18 cellular contexts compared by ENCODE assay signal in the genomic region with DNA sequence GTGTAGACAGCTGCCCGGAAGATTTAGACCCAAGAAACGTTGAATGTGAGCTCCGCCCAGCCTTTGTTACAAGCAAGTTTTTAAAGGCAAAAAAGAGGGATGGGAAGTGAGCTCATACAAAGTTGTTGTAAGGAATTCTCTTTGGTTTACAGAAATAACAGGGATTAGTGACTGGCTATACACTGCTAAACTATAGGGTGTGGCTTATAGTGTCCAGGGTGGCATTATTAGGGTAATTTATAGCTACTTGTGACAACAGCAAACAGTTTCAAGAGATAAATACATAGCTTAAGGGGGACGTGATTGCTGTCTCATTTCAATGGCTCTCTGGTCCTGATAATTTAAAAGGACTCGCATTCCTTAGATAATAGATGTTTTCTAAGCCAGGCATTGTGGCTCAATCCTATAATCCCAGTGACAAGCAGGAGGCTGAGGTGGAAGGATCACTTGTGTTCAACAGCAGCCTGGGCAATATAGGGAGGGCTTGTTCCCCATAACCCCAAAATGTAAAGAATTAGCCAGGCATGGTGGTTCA.
A peak's percentile ranks its signal among the peaks of the same experiment; 100 is the strongest.
DNase-seq lines count a peak whose midpoint lies in the region; ATAC-seq lines count a peak whose summit lies in the region.
"Had no signal": no experiment of that assay in that cellular context is flagged by ENCODE, and none has a peak within 500 bp of the region (broad histone marks: within the 10 kb centered on the region; RNA-seq: fewer than 3 reads in every experiment).

No MANE protein-coding gene starts in this region.

- no peak overlapping the region for H4K12ac ChIP-seq in trophoblast cell (ENCODE audit: low read depth, low read length)

- no peaks in the 10 kb centered on the region for H3K79me2 ChIP-seq in trophoblast cell (ENCODE audit: control insufficient read depth, insufficient read depth, low read length, poor library complexity)

- no peak overlapping the region for H3K23ac ChIP-seq in trophoblast cell (ENCODE audit: low read length)

- peak overlapping the region; percentile 64 for H4K91ac ChIP-seq in trophoblast cell (ENCODE audit: low read depth, low read length)

- peak overlapping the region; percentile 31 for H3K4ac ChIP-seq in trophoblast cell (ENCODE audit: low read depth, low read length)

- H3K79me1 ChIP-seq in trophoblast cell (ENCODE audit: low read length): peaks cover 2% of the 10 kb centered on the region

- peak overlapping the region; percentile 24 for H3K14ac ChIP-seq in trophoblast cell (ENCODE audit: low read length)

- no peaks in the 10 kb centered on the region for H3K36me3 ChIP-seq in trophoblast cell (ENCODE audit: control insufficient read depth in 1 of 2, insufficient read depth in 2 of 2, low read length in 2 of 2)
- H3K36me3 ChIP-seq: BLaER1, pancreas, transverse colon had no signal

- peak overlapping the region; percentile 53 for H2BK5ac ChIP-seq in trophoblast cell (ENCODE audit: low read depth, low read length, poor library complexity)

- H2AFZ ChIP-seq in trophoblast cell (ENCODE audit: insufficient read depth, low read length, poor library complexity): no peak overlapping the region

- peak overlapping the region; percentile 68 for H2BK12ac ChIP-seq in trophoblast cell (ENCODE audit: low read length)

- no peak overlapping the region for H3K9ac ChIP-seq in trophoblast cell (ENCODE audit: low read length)
- H3K9ac ChIP-seq: BLaER1 had no signal

- peak overlapping the region; percentile 71 for H2BK120ac ChIP-seq in trophoblast cell (ENCODE audit: insufficient read depth, low read length, poor library complexity)

- H4K8ac ChIP-seq in trophoblast cell (ENCODE audit: low read depth, low read length): peak overlapping the region; percentile 62

- no CpG with 5 or more reads among the region's 5 CpGs for WGBS in trophoblast cell (ENCODE audit: extremely low coverage, insufficient coverage, insufficient read length)

- H3K9me3 ChIP-seq in trophoblast cell (ENCODE audit: insufficient read depth, low read depth, low read length): no peaks in the 10 kb centered on the region
- H3K9me3 ChIP-seq: pancreas, transverse colon had no signal

- no peaks in the 10 kb centered on the region for H3K4me1 ChIP-seq in trophoblast cell (ENCODE audit: control insufficient read depth in 1 of 2, insufficient read depth in 2 of 2, low read length in 2 of 2)
- H3K4me1 ChIP-seq: pancreas, transverse colon had no signal

- no peak overlapping the region for H3K4me2 ChIP-seq in trophoblast cell (ENCODE audit: low read length)
- H3K4me2 ChIP-seq: BLaER1 had no signal

- H3K18ac ChIP-seq in trophoblast cell (ENCODE audit: low read length): peak overlapping the region; percentile 69

- no peak overlapping the region for H3K27ac ChIP-seq in trophoblast cell (ENCODE audit: low read depth, low read length)
- H3K27ac ChIP-seq: BLaER1, pancreas, transverse colon, VCaP had no signal

- no peak overlapping the region for H2AK5ac ChIP-seq in trophoblast cell (ENCODE audit: low read length)

- ATAC-seq in GM18909 (IDR thresholded peaks at IDR 0.05; ENCODE audit: poor library complexity, unreplicated experiment): no peak
- ATAC-seq in stimulated activated naive CD8-positive, alpha-beta T cell treated with anti-CD3 and anti-CD28 coated beads, Interleukin-15, Interleukin-2, amounts not matched to agents 100 U/mL and 50 U/mL, for 24 hours: no peak
- ATAC-seq: effector memory CD8-positive, alpha-beta T cell; pancreas had no signal

- DNase-seq in H4 (ENCODE audit: low spot score) (peak; percentile 26), NCI-H748 (lab: John Stamatoyannopoulos, UW; ENCODE audit: unreplicated experiment) (peak; percentile 91), cerebellar cortex (ENCODE audit: low spot score) (peak; percentile 87), trophoblast cell (peak; percentile 17 to 60), mesenteric fat pad (ENCODE audit: low spot score) (no peak)
- DNase-seq in activated CD4-positive, CD25-positive, alpha-beta regulatory T cell treated with anti-CD3 and anti-CD28 coated beads, Interleukin-2, amount 50 U/mL, for 72 hours: no peak
- DNase-seq in stimulated activated naive CD8-positive, alpha-beta T cell treated with anti-CD3 and anti-CD28 coated beads, Interleukin-15, Interleukin-2, amounts not matched to agents 100 U/mL and 50 U/mL, for 24 hours: no peak
- DNase-seq: central memory CD4-positive, alpha-beta T cell; effector memory CD8-positive, alpha-beta T cell; hypothalamus; NCI-H146; NCI-H446; pancreas; small intestine; transverse colon had no signal

- no peak overlapping the region for H3K4me3 ChIP-seq in trophoblast cell (ENCODE audit: low read depth, low read length)
- H3K4me3 ChIP-seq: BLaER1, pancreas, transverse colon had no signal

- no peaks in the 10 kb centered on the region for H3K27me3 ChIP-seq in trophoblast cell (ENCODE audit: insufficient read depth, low read length)
- H3K27me3 ChIP-seq: BLaER1, pancreas, transverse colon had no signal

Comparison
In these comparisons a context has a peak if more than half of its experiments do, and no peak if none do; other contexts are left out.
1. DNase-seq: peak in H4 (single experiment), NCI-H748 (single experiment), cerebellar cortex (single experiment) and trophoblast cell (2 of 2); none in activated CD4-positive, CD25-positive, alpha-beta regulatory T cell treated with anti-CD3 and anti-CD28 coated beads, Interleukin-2, amount 50 U/mL, for 72 hours (single experiment), stimulated activated naive CD8-positive, alpha-beta T cell treated with anti-CD3 and anti-CD28 coated beads, Interleukin-15, Interleukin-2, amounts not matched to agents 100 U/mL and 50 U/mL, for 24 hours (single experiment) and mesenteric fat pad (single experiment).